In genomic region chr1:12617511-12617900, GRCh38 we compare ENCODE assay signal across 8 cellular contexts. TPM values are rescaled to one million over a fixed set of nuclear protein-coding genes. Genes with fewer than 3 reads are reported as not detected.
DNase-seq lines count a peak whose midpoint lies in the region; ATAC-seq and TF ChIP-seq lines count a peak whose summit lies in the region.

No MANE protein-coding gene starts in this region.

- peaks cover 60 to 73% (median 70%) of the 10 kb centered on the region in 3 donors for H3K4me1 Mint-ChIP-seq in T-cell
- H3K4me1 Mint-ChIP-seq in dendritic cell treated with granulocyte-macrophage colony-stimulating factor and Interleukin-4, amounts not matched to agents 40 ng/mL and 50 ng/mL, for 4 days (ENCODE audit: low read depth): peaks cover 73% of the 10 kb centered on the region
- peaks cover 61% of the 10 kb centered on the region for H3K4me1 Mint-ChIP-seq in nephron

- peak overlapping the region; percentile 91 to 94 for H3K27ac Mint-ChIP-seq in T-cell
- peak overlapping the region; percentile 95 for H3K27ac Mint-ChIP-seq in dendritic cell treated with granulocyte-macrophage colony-stimulating factor and Interleukin-4, amounts not matched to agents 40 ng/mL and 50 ng/mL, for 4 days
- H3K27ac Mint-ChIP-seq in nephron: peak overlapping the region; percentile 96 to 100 (median 99)

- DNase-seq in GM06990 (ENCODE audit: extremely low read depth, insufficient read length) (no peak), T-cell (peak in 33 of 34 experiments; percentile 15 to 68 (median 50)), NCI-H2081 (lab: John Stamatoyannopoulos, UW) (no peak), NK-92 (lab: John Stamatoyannopoulos, UW; ENCODE audit: unreplicated experiment) (no peak), inferior parietal cortex (ENCODE audit: extremely low spot score) (no peak), NAMALWA (ENCODE audit: low spot score) (no peak)

- H3K27me3 ChIP-seq in GM06990 (replicated peaks; ENCODE audit: control insufficient read depth, insufficient read depth, low read length): no peaks in the 10 kb centered on the region; the same call in 1 of the 2 replicates

- CTCF ChIA-PET in T-cell (lab: Charles Lee): interaction anchor here (0.6 to 8.0 kb wide), 9 partner anchors 11 to 601 kb away, joined by 3 to 47 read pairs (median 5); no protein-coding TSS in a partner anchor

- H3K36me3 ChIP-seq in GM06990 (ENCODE audit: control insufficient read depth, insufficient read depth, low read length): no peaks in the 10 kb centered on the region

- peak overlapping the region; percentile 97 to 99 (median 98) for H3K4me3 Mint-ChIP-seq in T-cell
- peak overlapping the region; percentile 82 for H3K4me3 Mint-ChIP-seq in dendritic cell treated with granulocyte-macrophage colony-stimulating factor and Interleukin-4, amounts not matched to agents 40 ng/mL and 50 ng/mL, for 4 days
- H3K4me3 Mint-ChIP-seq in nephron: peak overlapping the region; percentile 98 to 100 (median 99)

- peak in 1 of 4 experiments; percentile 62 for ATAC-seq in T-cell (replicated peaks in 1 of 4)

- intact Hi-C loops in dendritic cell treated with granulocyte-macrophage colony-stimulating factor and Interleukin-4, amounts not matched to agents 40 ng/mL and 50 ng/mL, for 4 days (cut with micrococcal nuclease): loop anchor here (10.0 kb wide), 2 partner anchors 213 to 273 kb away; no protein-coding TSS in a partner anchor

- no peak for TF ChIP-seq CTCF in GM06990 (IDR thresholded peaks at IDR 0.05; ENCODE audit: insufficient read depth, low read length, poor library complexity, severe bottlenecking)
- TF ChIP-seq CTCF in nephron (IDR thresholded peaks at IDR 0.05; ENCODE audit: unreplicated experiment in 3 of 3): no peak

- H3K36me3 Mint-ChIP-seq in T-cell (peaks cover 16% of the 10 kb centered on the region), nephron (ENCODE audit: low read depth) (peaks cover 24% of the 10 kb centered on the region)
- H3K36me3 Mint-ChIP-seq in dendritic cell treated with granulocyte-macrophage colony-stimulating factor and Interleukin-4, amounts not matched to agents 40 ng/mL and 50 ng/mL, for 4 days (ENCODE audit: low read depth): peaks cover 5% of the 10 kb centered on the region

- H3K9me3 Mint-ChIP-seq in T-cell (no peaks in the 10 kb centered on the region), nephron (no peaks in the 10 kb centered on the region)
- no peaks in the 10 kb centered on the region for H3K9me3 Mint-ChIP-seq in dendritic cell treated with granulocyte-macrophage colony-stimulating factor and Interleukin-4, amounts not matched to agents 40 ng/mL and 50 ng/mL, for 4 days

- POLR2A ChIA-PET in T-cell (lab: Charles Lee): interaction anchor here (0.6 to 0.7 kb wide), 9 partner anchors 12 to 1138 kb away, joined by 3 to 18 read pairs (median 6); no protein-coding TSS in a partner anchor

- H3K27me3 Mint-ChIP-seq in T-cell (peaks cover 0 to 2% of the 10 kb centered on the region in 2 donors), nephron (ENCODE audit: low read depth) (peaks cover 3% of the 10 kb centered on the region)
- peaks cover 46% of the 10 kb centered on the region for H3K27me3 Mint-ChIP-seq in dendritic cell treated with granulocyte-macrophage colony-stimulating factor and Interleukin-4, amounts not matched to agents 40 ng/mL and 50 ng/mL, for 4 days

- H3K4me3 ChIP-seq in GM06990 (replicated peaks; ENCODE audit: low read depth, low read length): peak overlapping the region; percentile 56

RNA-seq across cellular contexts. Expression of gene DHRS3, which starts 0.5 kb away (rescaled TPM):
- total RNA-seq in T-cell: 100 to 1,000 TPM in 1 of 5 donors, 10 to 100 TPM in 4; 56.4 to 107 (median 90.8) TPM

RNA-seq across cellular contexts. Expression of gene AADACL4, which starts 26.4 kb away (rescaled TPM):
- total RNA-seq in T-cell: not detected

Comparison
In these comparisons a context has a peak if more than half of its experiments do, and no peak if none do; other contexts are left out.
1. DNase-seq: peak in T-cell (33 of 34); none in GM06990 (single experiment), NCI-H2081 (0 of 2), NK-92 (single experiment), inferior parietal cortex (single experiment) and NAMALWA (single experiment).
2. Peak in every context shown above with its lines, with median percentiles within 50 percentile points of each other: H3K27ac Mint-ChIP-seq and H3K4me3 Mint-ChIP-seq.